10 cellular contexts compared by ENCODE assay signal in genomic region chr13:42420304-42420703, GRCh38.
DNase-seq lines count a peak whose midpoint lies in the region; ATAC-seq and TF ChIP-seq lines count a peak whose summit lies in the region.
"Had no signal": no experiment of that assay in that cellular context is flagged by ENCODE, and none has a peak within 500 bp of the region (broad histone marks: within the 10 kb centered on the region; RNA-seq: fewer than 3 reads in every experiment).

No MANE protein-coding gene starts in this region.

- no peak overlapping the region for H3K23ac ChIP-seq in mesendoderm (ENCODE audit: low read length)

- no peak overlapping the region for H3K56ac ChIP-seq in mesendoderm (ENCODE audit: low read length)

- ATAC-seq in HG02798 (IDR thresholded peaks at IDR 0.05; ENCODE audit: poor library complexity, unreplicated experiment) (peak; percentile 92), upper lobe of left lung (ENCODE audit: low FRiP score in 2 of 2) (no peak)

- H3K27me3 ChIP-seq in upper lobe of left lung (no peaks in the 10 kb centered on the region), mesendoderm (ENCODE audit: insufficient read depth, low read length, poor library complexity) (no peaks in the 10 kb centered on the region)

- in situ Hi-C loops in ACHN (cut with HindIII; ENCODE audit: low pct_ligation_motif_present, low pct_unique_long_range_greater_than_20kb, low sequenced_read_pairs): no loop called here

- H3K4me1 ChIP-seq in upper lobe of left lung (no peaks in the 10 kb centered on the region), mesendoderm (ENCODE audit: control insufficient read depth, low read depth, low read length) (no peaks in the 10 kb centered on the region)

- no peak overlapping the region for H4K5ac ChIP-seq in mesendoderm (ENCODE audit: low read length)

- H3K9ac ChIP-seq in mesendoderm (ENCODE audit: low read length): no peak overlapping the region

- H3K4me2 ChIP-seq in mesendoderm (ENCODE audit: low read length): no peak overlapping the region

- DNase-seq in activated CD4-positive, alpha-beta T cell treated with anti-CD3 and anti-CD28 coated beads for 24 hours (ENCODE audit: low read depth in 2 of 2): peak; percentile 37 to 39
- DNase-seq in activated CD4-positive, alpha-beta T cell treated with anti-CD3 and anti-CD28 coated beads for 1 hour: no peak
- peak; percentile 28 for DNase-seq in activated CD8-positive, alpha-beta memory T cell treated with anti-CD3 and anti-CD28 coated beads, Interleukin-2, amount 50 U/mL, for 4 hours
- peak; percentile 81 for DNase-seq in stimulated activated CD8-positive, alpha-beta memory T cell treated with anti-CD3 and anti-CD28 coated beads, Interleukin-4, amount 100 ng/mL, for 48 hours
- DNase-seq in ACHN: no peak
- no peak for DNase-seq in upper lobe of left lung
- DNase-seq in mesendoderm: no peak
- DNase-seq: 8988T, NCI-H345 had no signal

- H3K4me3 ChIP-seq in upper lobe of left lung: no peak overlapping the region
- no peak overlapping the region for H3K4me3 ChIP-seq in mesendoderm (ENCODE audit: low read length)

- H3K79me1 ChIP-seq in mesendoderm (ENCODE audit: low read length): no peaks in the 10 kb centered on the region

- no peak overlapping the region for H2BK15ac ChIP-seq in mesendoderm (replicated peaks; ENCODE audit: low read depth)

- no peak overlapping the region for H3K18ac ChIP-seq in mesendoderm (ENCODE audit: low read length)

- no peak overlapping the region for H4K8ac ChIP-seq in mesendoderm (ENCODE audit: low read depth, low read length)

- H3K36me3 ChIP-seq in upper lobe of left lung (no peaks in the 10 kb centered on the region), mesendoderm (ENCODE audit: control insufficient read depth, insufficient read depth, low read length) (no peaks in the 10 kb centered on the region)

- WGBS in upper lobe of left lung, 2 donors: 81 to 89% methylated on average over 2 of the region's 2 CpGs
- no CpG with 5 or more reads among the region's 2 CpGs for WGBS in mesendoderm (ENCODE audit: extremely low coverage, insufficient coverage, low lambda C conversion rate)

- no peaks in the 10 kb centered on the region for H3K9me3 ChIP-seq in upper lobe of left lung

- no peak for TF ChIP-seq POLR2A in upper lobe of left lung (IDR thresholded peaks at IDR 0.05)

- no peaks in the 10 kb centered on the region for H3K79me2 ChIP-seq in mesendoderm (ENCODE audit: control insufficient read depth, insufficient read depth, low read length)

- H2AK5ac ChIP-seq in mesendoderm (ENCODE audit: low read length): no peak overlapping the region

- no peak for TF ChIP-seq CTCF in upper lobe of left lung (IDR thresholded peaks at IDR 0.05)

- no peak overlapping the region for H2BK120ac ChIP-seq in mesendoderm (ENCODE audit: low read depth, low read length)

- H2BK5ac ChIP-seq in mesendoderm (ENCODE audit: low read length): no peak overlapping the region

- H3K4ac ChIP-seq in mesendoderm (ENCODE audit: low read depth, low read length): no peak overlapping the region

- H3K27ac ChIP-seq in upper lobe of left lung (no peak overlapping the region), mesendoderm (ENCODE audit: low read depth, low read length) (no peak overlapping the region)

- no peak for TF ChIP-seq EP300 in upper lobe of left lung (IDR thresholded peaks at IDR 0.05)

Comparison
In these comparisons a context has a peak if more than half of its experiments do, and no peak if none do; other contexts are left out.
1. DNase-seq: peak in activated CD4-positive, alpha-beta T cell treated with anti-CD3 and anti-CD28 coated beads for 24 hours (2 of 2), activated CD8-positive, alpha-beta memory T cell treated with anti-CD3 and anti-CD28 coated beads, Interleukin-2, amount 50 U/mL, for 4 hours (single experiment) and stimulated activated CD8-positive, alpha-beta memory T cell treated with anti-CD3 and anti-CD28 coated beads, Interleukin-4, amount 100 ng/mL, for 48 hours (single experiment); none in activated CD4-positive, alpha-beta T cell treated with anti-CD3 and anti-CD28 coated beads for 1 hour (single experiment), ACHN (single experiment), upper lobe of left lung (0 of 2) and mesendoderm (single experiment).